In the genomic region with DNA sequence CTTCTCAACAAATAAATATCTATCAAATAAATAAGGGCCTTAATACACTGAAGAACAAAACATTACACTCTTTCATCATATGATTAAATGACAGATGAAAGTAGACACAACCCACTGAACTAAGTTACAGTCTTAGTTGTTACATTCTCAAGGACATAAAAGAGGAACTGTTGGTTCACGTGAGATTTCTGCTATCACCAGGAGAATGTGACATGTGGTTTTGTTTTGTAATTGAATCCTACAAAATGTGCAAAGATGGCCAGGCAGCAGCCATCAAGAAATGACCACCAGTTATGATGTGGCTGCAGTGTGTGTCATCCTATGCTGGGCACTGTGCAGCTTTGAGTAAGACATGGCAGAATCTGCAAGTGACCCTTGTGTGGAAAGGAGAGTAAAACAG, we compare ENCODE assay signal across 20 cellular contexts.
"Had no signal": no experiment of that assay in that cellular context is flagged by ENCODE, and none has a peak within 500 bp of the region (broad histone marks: within the 10 kb centered on the region; RNA-seq: fewer than 3 reads in every experiment).

No MANE protein-coding gene starts in this region.

- H3K4me3 Mint-ChIP-seq: endodermal cell, naive B cell, nephron had no signal

- H3K27ac Mint-ChIP-seq: endodermal cell, naive B cell, nephron, progenitor cell of endocrine pancreas had no signal

- H3K36me3 Mint-ChIP-seq: naive B cell had no signal

- ATAC-seq: foreskin keratinocyte, left cardiac atrium, left ventricle myocardium superior, pancreas, right cardiac atrium had no signal

- H3K4me1 Mint-ChIP-seq: endodermal cell, naive B cell, nephron had no signal

- H3K36me3 ChIP-seq: pancreas had no signal

- H3K9me3 ChIP-seq: pancreas had no signal

- H3K4me2 ChIP-seq: hepatocyte, smooth muscle cell had no signal

- H3K4me1 ChIP-seq: foreskin keratinocyte, pancreas had no signal

- DNase-seq: effector CD4-positive, alpha-beta T cell; endodermal cell; erythroblast; foreskin keratinocyte; head of caudate nucleus; kidney; left cardiac atrium; left ventricle myocardium superior; mesendoderm; naive B cell; occipital lobe; pancreas; right cardiac atrium; stimulated activated CD4-positive, alpha-beta T cell treated with anti-CD3 and anti-CD28 coated beads, Interleukin-2, amount 100 ng/mL, for 48 hours; stimulated activated naive CD4-positive, alpha-beta T cell treated with Interleukin-2 at 50 U/mL for 16 hours; trophoblast cell had no signal

- H3K27me3 ChIP-seq: foreskin keratinocyte, hepatocyte, pancreas had no signal

- H3K27me3 Mint-ChIP-seq: naive B cell, progenitor cell of endocrine pancreas had no signal

- H3K9me3 Mint-ChIP-seq: endodermal cell, nephron had no signal

- H3K4me3 ChIP-seq: hepatocyte, pancreas, smooth muscle cell had no signal

- H3K79me2 ChIP-seq: hepatocyte had no signal

- H3K27ac ChIP-seq: foreskin keratinocyte, hepatocyte, pancreas had no signal

- H2AFZ ChIP-seq: hepatocyte had no signal
